Comparison of ENCODE assay signal across 1 cellular context in the genomic region with DNA sequence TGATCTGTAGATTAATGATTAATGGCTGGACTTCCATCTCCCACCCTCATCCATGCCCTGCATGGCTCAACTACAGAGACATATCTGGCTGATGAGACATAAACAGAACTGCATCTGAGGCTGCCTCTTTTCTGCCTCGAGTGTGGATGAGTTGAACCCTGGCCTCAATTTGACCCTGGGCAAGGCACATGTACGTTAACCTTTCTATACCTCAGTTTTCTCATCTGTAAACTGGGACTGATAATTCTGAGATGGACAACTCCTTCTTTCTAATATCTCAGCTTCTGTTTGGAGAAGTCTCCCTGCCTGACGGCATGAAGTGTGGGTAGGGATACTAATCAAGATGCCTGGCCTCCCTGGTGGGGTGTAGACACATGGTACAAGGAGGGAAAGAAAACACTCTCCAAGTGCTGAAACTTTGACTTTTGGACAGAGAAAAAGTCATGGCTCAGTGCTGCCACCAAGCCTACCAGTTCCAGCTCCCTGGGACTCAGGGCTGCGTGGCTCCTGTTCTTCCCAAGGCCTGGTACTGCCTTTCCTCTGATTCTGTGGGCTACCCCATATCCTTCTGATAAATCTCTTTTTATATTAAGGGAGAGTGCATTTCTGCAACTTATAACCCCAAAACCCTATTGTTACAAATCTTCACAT.
TF ChIP-seq lines count a peak whose summit lies in the region.

No MANE protein-coding gene starts in this region.

TF ChIP-seq in HEK293T, 16 proteins besides CTCF, POLR2A, EP300 and RAD21:
- TF ChIP-seq ELF4 (IDR thresholded peaks at IDR 0.05) (no peak), FOXK2 (IDR thresholded peaks at IDR 0.05) (no peak), CTBP1 (IDR thresholded peaks at IDR 0.05; ENCODE audit: borderline replicate concordance) (no peak), NFRKB (IDR thresholded peaks at IDR 0.05) (no peak), SUZ12 (IDR thresholded peaks at IDR 0.05) (no peak), SP1 (IDR thresholded peaks at IDR 0.05) (no peak), HDGF (IDR thresholded peaks at IDR 0.05; ENCODE audit: borderline replicate concordance) (no peak), LEF1 (IDR thresholded peaks at IDR 0.05; ENCODE audit: borderline replicate concordance) (no peak), FOXA1 (IDR thresholded peaks at IDR 0.05) (no peak), ARNT (IDR thresholded peaks at IDR 0.05) (no peak), BHLHE40 (IDR thresholded peaks at IDR 0.05; ENCODE audit: borderline replicate concordance) (no peak), ZNF384 (IDR thresholded peaks at IDR 0.05) (no peak), FOXM1 (IDR thresholded peaks at IDR 0.05; ENCODE audit: borderline replicate concordance) (no peak), TARDBP (IDR thresholded peaks at IDR 0.05) (no peak), L3MBTL2 (conservative IDR thresholded peaks at IDR 0.05) (no peak)
- TF ChIP-seq, protein P1, sequence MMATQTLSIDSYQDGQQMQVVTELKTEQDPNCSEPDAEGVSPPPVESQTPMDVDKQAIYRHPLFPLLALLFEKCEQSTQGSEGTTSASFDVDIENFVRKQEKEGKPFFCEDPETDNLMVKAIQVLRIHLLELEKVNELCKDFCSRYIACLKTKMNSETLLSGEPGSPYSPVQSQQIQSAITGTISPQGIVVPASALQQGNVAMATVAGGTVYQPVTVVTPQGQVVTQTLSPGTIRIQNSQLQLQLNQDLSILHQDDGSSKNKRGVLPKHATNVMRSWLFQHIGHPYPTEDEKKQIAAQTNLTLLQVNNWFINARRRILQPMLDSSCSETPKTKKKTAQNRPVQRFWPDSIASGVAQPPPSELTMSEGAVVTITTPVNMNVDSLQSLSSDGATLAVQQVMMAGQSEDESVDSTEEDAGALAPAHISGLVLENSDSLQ (IDR thresholded peaks at IDR 0.05): no peak
TF ChIP-seq in HEK293T: peak in this region for 0.
